1 cellular context compared by ENCODE assay signal in genomic region chr11:116537736-116538135, GRCh38.
TF ChIP-seq lines count a peak whose summit lies in the region.

No MANE protein-coding gene starts in this region.

TF ChIP-seq in H1, 55 proteins besides CTCF, POLR2A, EP300 and RAD21 (continued from another document):
- TF ChIP-seq CHD7 (IDR thresholded peaks at IDR 0.05; ENCODE audit: insufficient replicate concordance, low read length) = no peak
- no peak for TF ChIP-seq ATF2 (IDR thresholded peaks at IDR 0.05; ENCODE audit: low read length)
